In genomic region chr11:1870721-1871466, GRCh38 we compare ENCODE assay signal across 9 cellular contexts. TPM values are rescaled to one million over a fixed set of nuclear protein-coding genes. Genes with fewer than 3 reads are reported as not detected.
A peak's percentile ranks its signal among the peaks of the same experiment; 100 is the strongest.
DNase-seq lines count a peak whose midpoint lies in the region; ATAC-seq and TF ChIP-seq lines count a peak whose summit lies in the region.
"Had no signal": no experiment of that assay in that cellular context is flagged by ENCODE, and none has a peak within 500 bp of the region (broad histone marks: within the 10 kb centered on the region; RNA-seq: fewer than 3 reads in every experiment).

No MANE protein-coding gene starts in this region.

- peak; percentile 71 for DNase-seq in RPMI7951 (ENCODE audit: low read depth)
- DNase-seq in colonic mucosa: no peak
- no peak for DNase-seq in natural killer cell
- DNase-seq in HFFc6: no peak
- DNase-seq in NCI-H446 (lab: John Stamatoyannopoulos, UW): no peak

- H3K4me3 ChIP-seq in ACC112 (ENCODE audit: low read depth, low read length) (peak overlapping the region; percentile 56), colonic mucosa (peak overlapping the region; percentile 15)

- H3K9me3 ChIP-seq in colonic mucosa: no peaks in the 10 kb centered on the region

- ATAC-seq in natural killer cell (peak; percentile 68 to 76 (median 74)), GM19397 (IDR thresholded peaks at IDR 0.05; ENCODE audit: unreplicated experiment) (no peak), GM21423 (IDR thresholded peaks at IDR 0.05; ENCODE audit: unreplicated experiment) (no peak)

- H2AFZ ChIP-seq in ACC112 (ENCODE audit: low read length, unreplicated experiment): no peak overlapping the region

- H3K36me3 ChIP-seq in ACC112 (ENCODE audit: insufficient read depth, low read length): no peaks in the 10 kb centered on the region
- H3K36me3 ChIP-seq in colonic mucosa: no peaks in the 10 kb centered on the region

- H3K4me1 Mint-ChIP-seq in natural killer cell: peaks cover 48 to 71% of the 10 kb centered on the region in 2 donors
- H3K4me1 Mint-ChIP-seq in HFFc6 (ENCODE audit: low read depth): no peaks in the 10 kb centered on the region

- peaks cover 26% of the 10 kb centered on the region for H3K27me3 ChIP-seq in ACC112 (ENCODE audit: insufficient read depth, low read length)
- H3K27me3 ChIP-seq in colonic mucosa: no peaks in the 10 kb centered on the region

- intact Hi-C loops in colonic mucosa (cut with DNase I) (no loop called here), natural killer cell (cut with micrococcal nuclease) (loop anchor here (2.0 kb wide), 1 partner anchor 18 kb away; the partner anchor contains the start of gene LSP1)

- H3K9me3 Mint-ChIP-seq in natural killer cell: no peaks in the 10 kb centered on the region
- H3K9me3 Mint-ChIP-seq in HFFc6: no peaks in the 10 kb centered on the region

- H3K4me3 Mint-ChIP-seq in natural killer cell (peak overlapping the region; percentile 93), HFFc6 (no peak overlapping the region)

- no peaks in the 10 kb centered on the region for H3K79me2 ChIP-seq in ACC112 (ENCODE audit: control insufficient read depth, insufficient read depth, low read length, unreplicated experiment)

- H3K27me3 Mint-ChIP-seq in natural killer cell (ENCODE audit: low read depth in 2 of 2) (no peaks in the 10 kb centered on the region), HFFc6 (ENCODE audit: insufficient read depth) (peaks cover 3% of the 10 kb centered on the region)

- H3K4me1 ChIP-seq in ACC112 (ENCODE audit: control insufficient read depth, insufficient read depth, low read length, unreplicated experiment): peaks cover 22% of the 10 kb centered on the region
- no peaks in the 10 kb centered on the region for H3K4me1 ChIP-seq in colonic mucosa

- H3K36me3 Mint-ChIP-seq in natural killer cell: no peaks in the 10 kb centered on the region
- no peaks in the 10 kb centered on the region for H3K36me3 Mint-ChIP-seq in HFFc6 (ENCODE audit: low read depth)

- H3K27ac ChIP-seq in ACC112 (ENCODE audit: low read depth, low read length): no peak overlapping the region
- peak overlapping the region; percentile 57 for H3K27ac ChIP-seq in colonic mucosa

- H3K9ac ChIP-seq in colonic mucosa (ENCODE audit: low read depth in 2 of 2, low read length in 2 of 2): peak overlapping the region; percentile 40 to 58

- H3K27ac Mint-ChIP-seq in natural killer cell: peak overlapping the region; percentile 82 to 88
- H3K27ac Mint-ChIP-seq in HFFc6: no peak overlapping the region

- TF ChIP-seq CTCF in colonic mucosa (IDR thresholded peaks at IDR 0.05) (no peak), natural killer cell (IDR thresholded peaks at IDR 0.05) (no peak), HFFc6 (IDR thresholded peaks at IDR 0.05) (no peak)

RNA-seq across cellular contexts. Expression of gene LSP1, which starts 18.0 kb away (rescaled TPM):
- total RNA-seq in RPMI7951 (2014; rRNA removed; shearing (Covaris generic)): 2.4 and 3.8 TPM in 2 replicates
- total RNA-seq in colonic mucosa (10 to 100 TPM; 18.9 to 23.0 TPM), natural killer cell (100 to 1,000 TPM; 487 to 595 (median 536) TPM)
- 1 to 10 TPM in 1 of 6 experiments, under 1 TPM in 3, not detected in 2; 0.18 to 2.6 (median 0.27) TPM for total RNA-seq in HFFc6 (2021; fragmentation: NEBNext Ultra II Directional; extraction: Animal tissue kit (Norgen Biotek cat#: 25700))

RNA-seq across cellular contexts. Expression of gene PRR33, which starts 20.8 kb away (rescaled TPM):
- not detected in 2 replicates for total RNA-seq in RPMI7951 (2014; rRNA removed; shearing (Covaris generic))
- total RNA-seq in colonic mucosa (not detected), natural killer cell (under 1 TPM in 2 of 3 donors, not detected in 1; 0.14 to 0.32 TPM)
- total RNA-seq in HFFc6 (2021; fragmentation: NEBNext Ultra II Directional; extraction: Animal tissue kit (Norgen Biotek cat#: 25700)): not detected
- total RNA-seq: Daoy had no signal

RNA-seq across cellular contexts. Expression of gene TNNI2, which starts 32.1 kb away (rescaled TPM):
- total RNA-seq in RPMI7951 (2014; rRNA removed; shearing (Covaris generic)): 0.48 TPM in 1 of 2 replicates, not detected in the other
- under 1 TPM in 1 of 2 donors, not detected in 1; 0.94 TPM for total RNA-seq in colonic mucosa
- 1 to 10 TPM; 1.2 to 5.4 (median 3.6) TPM for total RNA-seq in natural killer cell
- total RNA-seq in HFFc6 (2021; fragmentation: NEBNext Ultra II Directional; extraction: Animal tissue kit (Norgen Biotek cat#: 25700)): not detected
- total RNA-seq: Daoy had no signal

RNA-seq across cellular contexts. Expression of gene SYT8, which starts 36.1 kb away (rescaled TPM):
- 0.20 TPM in 1 of 2 replicates, not detected in the other for total RNA-seq in RPMI7951 (2014; rRNA removed; shearing (Covaris generic))
- total RNA-seq in colonic mucosa (1 to 10 TPM; 1.7 to 3.5 TPM), natural killer cell (not detected)
- total RNA-seq in HFFc6 (2021; fragmentation: NEBNext Ultra II Directional; extraction: Animal tissue kit (Norgen Biotek cat#: 25700)): not detected
- total RNA-seq: Daoy had no signal

RNA-seq across cellular contexts. Expression of gene TNNT3, which starts 48.6 kb away (rescaled TPM):
- not detected in 2 replicates for total RNA-seq in RPMI7951 (2014; rRNA removed; shearing (Covaris generic))
- total RNA-seq in colonic mucosa: under 1 TPM in 1 of 2 donors, not detected in 1; 0.72 TPM
- total RNA-seq in natural killer cell: 10 to 100 TPM; 15.8 to 27.9 (median 26.2) TPM
- not detected for total RNA-seq in HFFc6 (2021; fragmentation: NEBNext Ultra II Directional; extraction: Animal tissue kit (Norgen Biotek cat#: 25700))
- total RNA-seq: Daoy had no signal

Comparison
In these comparisons a context has a peak if more than half of its experiments do, and no peak if none do; other contexts are left out.
1. ATAC-seq: peak in natural killer cell (3 of 3); none in GM19397 (single experiment) and GM21423 (single experiment).
2. RNA of gene LSP1, which starts 18.0 kb away (total RNA-seq): 487 to 595 TPM in natural killer cell; 18.9 to 23.0 TPM in colonic mucosa, 2.4 to 3.8 TPM in RPMI7951 and 0.18 to 2.6 TPM in HFFc6; every median in the first group is over 10 times any median in the second.